14 cellular contexts compared by ENCODE assay signal in the genomic region with DNA sequence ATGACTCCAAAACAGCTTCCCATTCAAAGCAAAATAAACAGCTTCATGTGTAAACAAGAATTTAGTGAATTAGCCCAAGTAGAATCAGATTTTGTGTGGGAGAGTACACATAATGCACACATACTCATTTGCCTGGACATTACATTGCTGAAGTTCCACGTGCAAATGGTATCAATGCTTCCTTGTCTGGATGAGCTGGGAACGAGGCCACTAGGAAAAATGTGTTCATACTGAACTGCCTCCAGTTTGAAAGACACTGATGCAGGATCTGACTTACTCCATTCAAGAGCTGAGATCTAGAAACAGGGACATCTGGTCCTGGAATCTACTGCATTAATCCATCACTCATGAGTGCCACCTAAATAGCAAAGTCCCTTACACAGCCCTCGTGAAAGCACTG.
"Had no signal": no experiment of that assay in that cellular context is flagged by ENCODE, and none has a peak within 500 bp of the region (broad histone marks: within the 10 kb centered on the region; RNA-seq: fewer than 3 reads in every experiment).

No MANE protein-coding gene starts in this region.

- DNase-seq: activated CD4-positive, alpha-beta T cell treated with anti-CD3 and anti-CD28 coated beads for 4 hours; activated CD8-positive, alpha-beta memory T cell treated with anti-CD3 and anti-CD28 coated beads, Interleukin-2, amount 50 U/mL, for 48 hours; activated CD8-positive, alpha-beta T cell treated with anti-CD3 and anti-CD28 coated beads, Interleukin-2, amount 10 ng/mL, durations not matched to agents 7 days and 5 days; activated naive CD4-positive, alpha-beta T cell treated with Interleukin-2 at 50 U/mL for 16 hours; activated naive CD8-positive, alpha-beta T cell treated with anti-CD3 and anti-CD28 coated beads, Interleukin-2, amount 50 U/mL, for 24 hours; cortex of kidney; effector memory CD4-positive, alpha-beta T cell; immature natural killer cell; mesenchymal stem cell; nephron progenitor cell; stimulated activated CD4-positive, alpha-beta T cell treated with anti-CD3 and anti-CD28 coated beads, Interleukin-4, amount 100 ng/mL, for 24 hours had no signal

- ATAC-seq: activated CD8-positive, alpha-beta T cell treated with anti-CD3 and anti-CD28 coated beads, Interleukin-2, amount 10 ng/mL, durations not matched to agents 7 days and 5 days; activated naive CD8-positive, alpha-beta T cell treated with anti-CD3 and anti-CD28 coated beads, Interleukin-2, amount 50 U/mL, for 24 hours; left lobe of liver had no signal

- H3K36me3 ChIP-seq: thoracic aorta had no signal

- H3K4me3 ChIP-seq: thoracic aorta had no signal

- H3K27ac ChIP-seq: epithelial cell of prostate, thoracic aorta had no signal

- H3K9me3 ChIP-seq: thoracic aorta had no signal
